In the genomic region with DNA sequence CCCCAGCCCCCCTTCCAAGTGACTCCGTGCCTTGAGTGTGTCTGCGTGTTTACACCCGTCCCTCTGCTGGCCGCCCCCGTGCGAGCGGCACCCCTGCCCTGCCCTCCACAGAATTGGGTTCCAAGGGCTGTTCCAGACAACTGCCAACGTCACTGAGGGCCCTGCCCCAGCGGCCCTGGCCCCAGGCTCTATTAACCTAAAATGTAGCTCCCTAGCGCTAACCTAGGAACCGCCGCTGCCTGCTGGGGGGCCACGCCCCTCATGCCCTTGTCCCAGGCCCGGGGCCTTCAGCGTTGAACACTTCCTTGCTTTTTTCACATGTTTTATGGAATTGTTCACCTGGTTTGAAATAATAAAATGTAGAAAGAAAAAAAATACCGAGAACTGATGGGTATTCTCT, we compare ENCODE assay signal across 14 cellular contexts. TPM values are rescaled to one million over a fixed set of nuclear protein-coding genes. Genes with fewer than 3 reads are reported as not detected.
A peak's percentile ranks its signal among the peaks of the same experiment; 100 is the strongest.
DNase-seq lines count a peak whose midpoint lies in the region; ATAC-seq and TF ChIP-seq lines count a peak whose summit lies in the region.
"Had no signal": no experiment of that assay in that cellular context is flagged by ENCODE, and none has a peak within 500 bp of the region (broad histone marks: within the 10 kb centered on the region; RNA-seq: fewer than 3 reads in every experiment).

No MANE protein-coding gene starts in this region.

- peaks cover 48 to 58% (median 55%) of the 10 kb centered on the region in 11 experiments for H3K36me3 ChIP-seq in BLaER1 treated with 17β-estradiol and CSF1 and Interleukin-3, amounts not matched to agents 10 nM and 100 nM
- peaks cover 29% of the 10 kb centered on the region for H3K36me3 ChIP-seq in rectal smooth muscle tissue (ENCODE audit: control insufficient read depth, insufficient read depth, low read length)
- peaks cover 6% of the 10 kb centered on the region for H3K36me3 ChIP-seq in mucosa of descending colon (ENCODE audit: low read depth)

- CTCF ChIA-PET in RWPE1 (lab: Yijun Ruan, JAX) = interaction anchor here (0.9 kb wide), 1 partner anchor 30 kb away, joined by 3 read pairs; no protein-coding TSS in a partner anchor

- H3K4me1 ChIP-seq in BLaER1 treated with 17β-estradiol and CSF1 and Interleukin-3, amounts not matched to agents 10 nM and 100 nM = peaks cover 41 to 66% (median 54%) of the 10 kb centered on the region in 10 experiments
- H3K4me1 ChIP-seq in rectal smooth muscle tissue (ENCODE audit: control insufficient read depth, insufficient read depth, low read length) (peaks cover 21% of the 10 kb centered on the region), mucosa of descending colon (ENCODE audit: low read depth) (peaks cover 13% of the 10 kb centered on the region)

- H3K4me2 ChIP-seq in BLaER1 treated with 17β-estradiol and CSF1 and Interleukin-3, amounts not matched to agents 10 nM and 100 nM = peak overlapping the region in 7 of 11 experiments; percentile 83 to 97 (median 93); a peak in 9 of 22 replicates

- ATAC-seq in mucosa of descending colon = no peak

- no peak overlapping the region for H3K27ac ChIP-seq in BLaER1 treated with 17β-estradiol and CSF1 and Interleukin-3, amounts not matched to agents 10 nM and 100 nM
- peak overlapping the region; percentile 100 for H3K27ac ChIP-seq in RWPE1
- peak overlapping the region; percentile 63 for H3K27ac ChIP-seq in epithelial cell of prostate
- peak overlapping the region; percentile 97 for H3K27ac ChIP-seq in rectal smooth muscle tissue (ENCODE audit: low read depth, low read length)
- H3K27ac ChIP-seq: SK-N-MC had no signal

- H3K27me3 ChIP-seq in BLaER1 treated with 17β-estradiol and CSF1 and Interleukin-3, amounts not matched to agents 10 nM and 100 nM = no peaks in the 10 kb centered on the region
- no peaks in the 10 kb centered on the region for H3K27me3 ChIP-seq in rectal smooth muscle tissue (ENCODE audit: control insufficient read depth, insufficient read depth, low read length)

- H3K9me3 ChIP-seq in BLaER1 treated with 17β-estradiol and CSF1 and Interleukin-3, amounts not matched to agents 10 nM and 100 nM (replicated peaks in 1 of 11) = no peaks in the 10 kb centered on the region
- H3K9me3 ChIP-seq in mucosa of descending colon = no peaks in the 10 kb centered on the region
- H3K9me3 ChIP-seq: HAP-1 had no signal

- no peak for TF ChIP-seq CTCF in RWPE1 (conservative IDR thresholded peaks at IDR 0.05; ENCODE audit: low read depth)
- no peak for TF ChIP-seq CTCF in mucosa of descending colon (IDR thresholded peaks at IDR 0.05)

- H4K20me1 ChIP-seq in BLaER1 treated with 17β-estradiol and CSF1 and Interleukin-3, amounts not matched to agents 10 nM and 100 nM = peaks cover 23 to 90% (median 54%) of the 10 kb centered on the region in 11 experiments

- 0 out of 20 replicates have a peak overlapping the region, but pooled peaks of 1 of the 10 experiments have one; percentile 61 for H3K4me3 ChIP-seq in BLaER1 treated with 17β-estradiol and CSF1 and Interleukin-3, amounts not matched to agents 10 nM and 100 nM
- H3K4me3 ChIP-seq in rectal smooth muscle tissue (ENCODE audit: low read length) (no peak overlapping the region), mucosa of descending colon (no peak overlapping the region)

- H3K9ac ChIP-seq in BLaER1 treated with 17β-estradiol and CSF1 and Interleukin-3, amounts not matched to agents 10 nM and 100 nM = peak overlapping the region in 8 of 11 experiments; percentile 15 to 88 (median 86); a peak in 12 of 22 replicates
- H3K9ac ChIP-seq in rectal smooth muscle tissue (ENCODE audit: low read length) = no peak overlapping the region

- no peak for DNase-seq in RWPE1 (ENCODE audit: low spot score)
- no peak for DNase-seq in epithelial cell of prostate (ENCODE audit: low read depth, low spot score)
- no peak for DNase-seq in mucosa of descending colon
- DNase-seq in medulla oblongata (ENCODE audit: extremely low spot score) = no peak
- DNase-seq in SW 1271 (lab: John Stamatoyannopoulos, UW) = no peak
- DNase-seq in NCI-H2081 treated with DMSO at 0.1 percent for 48 hours (lab: John Stamatoyannopoulos, UW) = no peak
- DNase-seq: kidney had no signal

- POLR2A ChIA-PET in RWPE1 (lab: Yijun Ruan, JAX; ENCODE audit: low non-redundant PET) = interaction anchor here (0.6 kb wide), 1 partner anchor 33 kb away, joined by 5 read pairs; no protein-coding TSS in a partner anchor

- intact Hi-C loops in mucosa of descending colon (cut with DNase I, micrococcal nuclease) = no loop called here

RNA-seq across cellular contexts. Expression of gene SEMA3B, which starts 10.0 kb away (rescaled TPM):
- total RNA-seq in mucosa of descending colon = 100 to 1,000 TPM in 1 of 3 donors, 10 to 100 TPM in 2; 42.0 to 129 (median 59.2) TPM

RNA-seq across cellular contexts. Expression of gene LSMEM2, which starts 19.9 kb away (rescaled TPM):
- total RNA-seq in mucosa of descending colon = under 1 TPM in 1 of 3 donors, not detected in 2; 0.32 TPM
- total RNA-seq: M059J, NCI-H460, renal cortical epithelial cell had no signal

RNA-seq across cellular contexts. Expression of gene GNAI2, which starts 23.0 kb away (rescaled TPM):
- total RNA-seq in mucosa of descending colon = 100 to 1,000 TPM in 1 of 3 donors, 10 to 100 TPM in 2; 47.0 to 190 (median 96.4) TPM

RNA-seq across cellular contexts. Expression of gene IFRD2, which starts 33.2 kb away (rescaled TPM):
- total RNA-seq in mucosa of descending colon = 10 to 100 TPM; 54.8 to 59.8 (median 57.0) TPM

RNA-seq across cellular contexts. Expression of gene HYAL3, which starts 40.2 kb away (rescaled TPM):
- 1 to 10 TPM; 1.4 to 2.9 (median 1.4) TPM for total RNA-seq in mucosa of descending colon

Comparison
In these comparisons a context has a peak if more than half of its experiments do, and no peak if none do; other contexts are left out.
1. H3K27ac ChIP-seq: peak in RWPE1 (single experiment), epithelial cell of prostate (single experiment) and rectal smooth muscle tissue (single experiment); none in BLaER1 treated with 17β-estradiol and CSF1 and Interleukin-3, amounts not matched to agents 10 nM and 100 nM (0 of 11).